Comparison of ENCODE assay signal across 23 cellular contexts in genomic region chrX:115535844-115536243, GRCh38. TPM values are rescaled to one million over a fixed set of nuclear protein-coding genes. Genes with fewer than 3 reads are reported as not detected.
DNase-seq lines count a peak whose midpoint lies in the region; ATAC-seq and TF ChIP-seq lines count a peak whose summit lies in the region.
"Had no signal": no experiment of that assay in that cellular context is flagged by ENCODE, and none has a peak within 500 bp of the region (broad histone marks: within the 10 kb centered on the region; RNA-seq: fewer than 3 reads in every experiment).

No MANE protein-coding gene starts in this region.

- no peak overlapping the region for H3K9ac ChIP-seq in GM23248

- intact Hi-C loops in activated T-helper 2 cell treated with anti-CD3 and anti-CD28 coated beads, Interferon-gamma antibody, Interleukin-2, Interleukin-4, amounts not matched to agents 10 μg/mL and 5 μg/mL and 100 μg/mL, durations not matched to agents 14 hours and 24 hours and 36 hours (cut with micrococcal nuclease), result no loop called here

- H3K4me3 Mint-ChIP-seq in activated T-helper 2 cell treated with anti-CD3 and anti-CD28 coated beads, Interferon-gamma antibody, Interleukin-2, Interleukin-4, amounts not matched to agents 10 μg/mL and 5 μg/mL and 100 μg/mL, durations not matched to agents 14 hours and 24 hours and 36 hours (ENCODE audit: low read depth), result no peak overlapping the region
- H3K4me3 Mint-ChIP-seq: GM23338, IgD-negative memory B cell had no signal

- DNase-seq in GM23248 (peak; percentile 7), amniotic epithelial cell (ENCODE audit: low read depth) (peak; percentile 42), fibroblast of pulmonary artery (ENCODE audit: low read depth) (peak; percentile 12), DMS53 treated with DMSO at 0.1 percent for 48 hours (lab: John Stamatoyannopoulos, UW; ENCODE audit: unreplicated experiment) (no peak), GOT3 (lab: John Stamatoyannopoulos, UW) (no peak)
- DNase-seq in activated T-helper 2 cell treated with anti-CD3 and anti-CD28 coated beads, Interferon-gamma antibody, Interleukin-2, Interleukin-4, amounts not matched to agents 10 μg/mL and 5 μg/mL and 100 μg/mL, durations not matched to agents 14 hours and 24 hours and 36 hours (ENCODE audit: low spot score), result no peak
- DNase-seq: BE2C, DMS53, MV-4-11, NCI-H1694, NCI-H2081, NCI-H2171 treated with DMSO at 0.1 percent for 48 hours, NCI-H446, NCI-H526, Peyer's patch, SJCRH30 had no signal

- H3K36me3 Mint-ChIP-seq in activated T-helper 2 cell treated with anti-CD3 and anti-CD28 coated beads, Interferon-gamma antibody, Interleukin-2, Interleukin-4, amounts not matched to agents 10 μg/mL and 5 μg/mL and 100 μg/mL, durations not matched to agents 14 hours and 24 hours and 36 hours (ENCODE audit: low read depth), result no peaks in the 10 kb centered on the region
- H3K36me3 Mint-ChIP-seq: IgD-negative memory B cell had no signal

- ATAC-seq in GM19328 (IDR thresholded peaks at IDR 0.05; ENCODE audit: unreplicated experiment), result no peak
- ATAC-seq: A549, GM12878, GM23338, HCT116 had no signal

- H3K36me3 ChIP-seq in GM23248 (ENCODE audit: low read depth), result no peaks in the 10 kb centered on the region
- H3K36me3 ChIP-seq: BE2C, Peyer's patch, SJCRH30 had no signal

- H3K4me3 ChIP-seq in GM23248, result no peak overlapping the region
- H3K4me3 ChIP-seq in fibroblast of pulmonary artery (replicated peaks; ENCODE audit: low read depth, low read length), result no peak overlapping the region
- H3K4me3 ChIP-seq: A549, GM12878, GM23338, Peyer's patch, SJCRH30 had no signal

- WGBS in GM23248 (ENCODE audit: low coverage in 1 of 2, low lambda C conversion rate in 2 of 2, missing lambda C conversion rate in 2 of 2), 2 experiments, result 89 to 95% methylated on average over 1 of the region's 1 CpG

- no peak overlapping the region for H3K4me2 ChIP-seq in GM23248 (ENCODE audit: unreplicated experiment)
- H3K4me2 ChIP-seq: A549, GM23338 had no signal

- no peaks in the 10 kb centered on the region for H4K20me1 ChIP-seq in GM23248 (ENCODE audit: insufficient read depth)

- no peak for TF ChIP-seq CTCF in fibroblast of pulmonary artery (IDR thresholded peaks at IDR 0.05; ENCODE audit: low read length, missing control alignments)

- H3K9me3 Mint-ChIP-seq in activated T-helper 2 cell treated with anti-CD3 and anti-CD28 coated beads, Interferon-gamma antibody, Interleukin-2, Interleukin-4, amounts not matched to agents 10 μg/mL and 5 μg/mL and 100 μg/mL, durations not matched to agents 14 hours and 24 hours and 36 hours, result no peaks in the 10 kb centered on the region
- H3K9me3 Mint-ChIP-seq: GM23338 had no signal

- no peaks in the 10 kb centered on the region for H3K27me3 ChIP-seq in GM23248 (replicated peaks; ENCODE audit: insufficient read depth)
- H3K27me3 ChIP-seq: BE2C, Peyer's patch, SJCRH30 had no signal

- no peaks in the 10 kb centered on the region for H3K9me2 ChIP-seq in GM23248 (ENCODE audit: insufficient read depth)

- no peaks in the 10 kb centered on the region for H3K79me2 ChIP-seq in GM23248 (ENCODE audit: insufficient read depth)

- H3F3A ChIP-seq in GM23248 (ENCODE audit: insufficient read depth), result peaks cover 3% of the 10 kb centered on the region; the same call in 1 of the 2 replicates

- H3K27ac ChIP-seq in GM23248, result no peak overlapping the region
- H3K27ac ChIP-seq: A549, Peyer's patch, SJCRH30 had no signal

- no peaks in the 10 kb centered on the region for H3K27me3 Mint-ChIP-seq in activated T-helper 2 cell treated with anti-CD3 and anti-CD28 coated beads, Interferon-gamma antibody, Interleukin-2, Interleukin-4, amounts not matched to agents 10 μg/mL and 5 μg/mL and 100 μg/mL, durations not matched to agents 14 hours and 24 hours and 36 hours (ENCODE audit: low read depth)

- H3K4me1 Mint-ChIP-seq in activated T-helper 2 cell treated with anti-CD3 and anti-CD28 coated beads, Interferon-gamma antibody, Interleukin-2, Interleukin-4, amounts not matched to agents 10 μg/mL and 5 μg/mL and 100 μg/mL, durations not matched to agents 14 hours and 24 hours and 36 hours (ENCODE audit: low read depth), result no peaks in the 10 kb centered on the region
- H3K4me1 Mint-ChIP-seq: GM23338, IgD-negative memory B cell had no signal

- in situ Hi-C loops in GM23248 (cut with MboI), result no loop called here

- no peaks in the 10 kb centered on the region for H3K9me3 ChIP-seq in GM23248 (ENCODE audit: low read depth)
- H3K9me3 ChIP-seq: A549, BE2C, Peyer's patch, SJCRH30 had no signal

- no peak overlapping the region for H2AFZ ChIP-seq in GM23248
- H2AFZ ChIP-seq: GM23338 had no signal

- H3K4me1 ChIP-seq in GM23248 (ENCODE audit: insufficient read depth), result peaks cover 11% of the 10 kb centered on the region; the same call in 1 of the 2 replicates
- H3K4me1 ChIP-seq: BE2C, Peyer's patch, SJCRH30 had no signal

- H3K27ac Mint-ChIP-seq in activated T-helper 2 cell treated with anti-CD3 and anti-CD28 coated beads, Interferon-gamma antibody, Interleukin-2, Interleukin-4, amounts not matched to agents 10 μg/mL and 5 μg/mL and 100 μg/mL, durations not matched to agents 14 hours and 24 hours and 36 hours, result no peak overlapping the region
- H3K27ac Mint-ChIP-seq: GM23338, IgD-negative memory B cell had no signal

RNA-seq across cellular contexts. Expression of gene PLS3, which starts 25.1 kb away (rescaled TPM):
- 118 and 136 TPM in 2 replicates for total RNA-seq in GM23248 (2014; rRNA removed; shearing (Covaris generic))
- polyA plus RNA-seq in GM23248 (2016; fragmentation: Nextera tagmentation; extraction: Ambion mirVana), result 137 and 139 TPM in 2 replicates
- 3.1 and 5.4 TPM in 2 replicates for total RNA-seq in activated T-helper 2 cell treated with anti-CD3 and anti-CD28 coated beads, Interferon-gamma antibody, Interleukin-2, Interleukin-4, amounts not matched to agents 10 μg/mL and 5 μg/mL and 100 μg/mL, durations not matched to agents 14 hours and 24 hours and 36 hours
- total RNA-seq: OCI-LY7 had no signal
- polyA plus RNA-seq: IgD-negative memory B cell had no signal

Comparison
In these comparisons a context has a peak if more than half of its experiments do, and no peak if none do; other contexts are left out.
1. DNase-seq: peak in GM23248 (single experiment), amniotic epithelial cell (single experiment) and fibroblast of pulmonary artery (single experiment); none in activated T-helper 2 cell treated with anti-CD3 and anti-CD28 coated beads, Interferon-gamma antibody, Interleukin-2, Interleukin-4, amounts not matched to agents 10 μg/mL and 5 μg/mL and 100 μg/mL, durations not matched to agents 14 hours and 24 hours and 36 hours (single experiment), DMS53 treated with DMSO at 0.1 percent for 48 hours (single experiment) and GOT3 (single experiment).
2. RNA of gene PLS3, which starts 25.1 kb away (total RNA-seq): 118 to 136 TPM in GM23248; 3.1 to 5.4 TPM in activated T-helper 2 cell treated with anti-CD3 and anti-CD28 coated beads, Interferon-gamma antibody, Interleukin-2, Interleukin-4, amounts not matched to agents 10 μg/mL and 5 μg/mL and 100 μg/mL, durations not matched to agents 14 hours and 24 hours and 36 hours; every median in the first group is over 10 times any median in the second.